ENCODE assay signal across 14 cellular contexts in the genomic region with DNA sequence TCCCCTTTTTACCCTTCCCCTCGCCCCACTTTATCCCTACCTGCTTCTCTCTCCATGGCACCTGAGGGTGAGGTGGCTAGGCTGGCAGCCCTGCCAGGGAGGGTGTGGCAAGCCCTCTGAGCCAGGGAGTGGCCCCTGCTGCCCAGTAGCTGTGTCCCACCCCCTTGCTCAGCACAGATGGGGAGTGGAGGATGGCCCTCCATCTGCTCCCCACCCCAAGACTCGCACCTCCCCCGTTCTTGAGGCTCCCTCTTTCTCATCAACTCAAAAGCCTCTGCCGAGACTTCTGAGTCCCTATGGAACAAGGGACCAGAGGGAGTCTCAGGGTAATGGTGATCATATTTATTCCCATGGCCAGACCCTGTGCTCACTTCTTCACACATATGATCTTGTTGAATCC. TPM values are rescaled to one million over a fixed set of nuclear protein-coding genes. Genes with fewer than 3 reads are reported as not detected.
"Had no signal": no experiment of that assay in that cellular context is flagged by ENCODE, and none has a peak within 500 bp of the region (broad histone marks: within the 10 kb centered on the region; RNA-seq: fewer than 3 reads in every experiment).

No MANE protein-coding gene starts in this region.

- H3K9me3 Mint-ChIP-seq: activated T-helper 17 cell treated with anti-CD3 and anti-CD28 coated beads, Interleukin-2, amount 50 U/mL, for 72 hours had no signal

- H3K4me3 Mint-ChIP-seq: activated CD8-positive, alpha-beta T cell treated with anti-CD3 and anti-CD28 coated beads, Interleukin-2, amount 10 ng/mL, durations not matched to agents 7 days and 5 days had no signal

- ATAC-seq: activated CD8-positive, alpha-beta T cell treated with anti-CD3 and anti-CD28 coated beads, Interleukin-2, amount 10 ng/mL, durations not matched to agents 7 days and 5 days; activated T-helper 17 cell treated with anti-CD3 and anti-CD28 coated beads, Interleukin-2, amount 50 U/mL, for 72 hours; heart left ventricle; left lobe of liver had no signal

- DNase-seq: activated CD8-positive, alpha-beta T cell treated with anti-CD3 and anti-CD28 coated beads, Interleukin-2, amount 10 ng/mL, durations not matched to agents 7 days and 5 days; activated naive CD4-positive, alpha-beta T cell treated with anti-CD3 and anti-CD28 coated beads, Interleukin-2, amount 50 U/mL, for 16 hours; foreskin melanocyte; heart left ventricle; mammary epithelial cell; retina; stimulated activated CD4-positive, alpha-beta T cell treated with anti-CD3 and anti-CD28 coated beads, Interleukin-15, amount 100 ng/mL, for 24 hours; stimulated activated CD4-positive, alpha-beta T cell treated with anti-CD3 and anti-CD28 coated beads, Interleukin-4, amount 100 ng/mL, for 4 hours; tibial artery had no signal

- H3K27ac Mint-ChIP-seq: activated CD8-positive, alpha-beta T cell treated with anti-CD3 and anti-CD28 coated beads, Interleukin-2, amount 10 ng/mL, durations not matched to agents 7 days and 5 days; activated T-helper 17 cell treated with anti-CD3 and anti-CD28 coated beads, Interleukin-2, amount 50 U/mL, for 72 hours had no signal

- H3K27ac ChIP-seq: breast epithelium, heart left ventricle, tibial artery, vagina had no signal

RNA-seq across cellular contexts. Expression of gene TMEM151A, which starts 1.7 kb away (rescaled TPM):
- total RNA-seq: activated CD8-positive, alpha-beta T cell treated with anti-CD3 and anti-CD28 coated beads, Interleukin-2, amount 10 ng/mL, durations not matched to agents 7 days and 5 days; activated T-helper 17 cell treated with anti-CD3 and anti-CD28 coated beads, Interleukin-2, amount 50 U/mL, for 72 hours; skeletal muscle tissue had no signal

RNA-seq across cellular contexts. Expression of gene CNIH2, which starts 15.4 kb away (rescaled TPM):
- total RNA-seq: skeletal muscle tissue had no signal

RNA-seq across cellular contexts. Expression of gene CD248, which starts 23.5 kb away (rescaled TPM):
- total RNA-seq: activated T-helper 17 cell treated with anti-CD3 and anti-CD28 coated beads, Interleukin-2, amount 50 U/mL, for 72 hours had no signal
